In genomic region chr18:46343940-46344372, GRCh38 we compare ENCODE assay signal across 8 cellular contexts.
DNase-seq lines count a peak whose midpoint lies in the region; ATAC-seq and TF ChIP-seq lines count a peak whose summit lies in the region.

No MANE protein-coding gene starts in this region.

- TF ChIP-seq CTCF in colonic mucosa (IDR thresholded peaks at IDR 0.05) (no peak), gastrocnemius medialis (IDR thresholded peaks at IDR 0.05 in 4 of 5, conservative IDR thresholded peaks at IDR 0.05 in 1 of 5) (no peak)

- no peaks in the 10 kb centered on the region for H3K9me3 ChIP-seq in BLaER1
- H3K9me3 ChIP-seq in colonic mucosa, result no peaks in the 10 kb centered on the region
- H3K9me3 ChIP-seq in gastrocnemius medialis, result no peaks in the 10 kb centered on the region

- H3K4me1 ChIP-seq in BLaER1 (peaks cover 95% of the 10 kb centered on the region), colonic mucosa (no peaks in the 10 kb centered on the region), gastrocnemius medialis (peaks cover 8 to 12% of the 10 kb centered on the region in 2 donors)

- H3K4me2 ChIP-seq in BLaER1, result peak overlapping the region; percentile 72

- H3K9ac ChIP-seq in BLaER1, result peak overlapping the region; percentile 61; the same call in 1 of the 2 replicates
- no peak overlapping the region for H3K9ac ChIP-seq in colonic mucosa (ENCODE audit: low read depth in 2 of 2, low read length in 2 of 2)

- peak in 3 of 5 donors; percentile 16 to 87 (median 20) for DNase-seq in T-helper 1 cell
- peak; percentile 24 for DNase-seq in colonic mucosa
- peak; percentile 20 to 32 for DNase-seq in gastrocnemius medialis
- DNase-seq in substantia nigra (lab: John Stamatoyannopoulos, UW), result no peak
- no peak for DNase-seq in HCEC 1CT

- H4K20me1 ChIP-seq in BLaER1, result peaks cover 94% of the 10 kb centered on the region

- H3K27me3 ChIP-seq in BLaER1 (no peaks in the 10 kb centered on the region), colonic mucosa (no peaks in the 10 kb centered on the region), gastrocnemius medialis (no peaks in the 10 kb centered on the region)

- in situ Hi-C loops in gastrocnemius medialis (cut with MboI; ENCODE audit: low sequenced_read_pairs in 4 of 4), result no loop called here

- H3K4me3 ChIP-seq in BLaER1, result peak overlapping the region; percentile 42; the same call in 1 of the 2 replicates
- no peak overlapping the region for H3K4me3 ChIP-seq in colonic mucosa
- no peak overlapping the region for H3K4me3 ChIP-seq in gastrocnemius medialis

- no peak for TF ChIP-seq POLR2A in gastrocnemius medialis (IDR thresholded peaks at IDR 0.05)

- ATAC-seq in GM19035 (IDR thresholded peaks at IDR 0.05; ENCODE audit: unreplicated experiment) (peak; percentile 84), HG03139 (IDR thresholded peaks at IDR 0.05; ENCODE audit: unreplicated experiment) (peak; percentile 75), gastrocnemius medialis (no peak)

- intact Hi-C loops in colonic mucosa (cut with DNase I) (no loop called here), gastrocnemius medialis (cut with DNase I; ENCODE audit: low total_unique reads) (no loop called here)

- peak overlapping the region; percentile 87 for H3K27ac ChIP-seq in BLaER1
- H3K27ac ChIP-seq in colonic mucosa, result no peak overlapping the region
- H3K27ac ChIP-seq in gastrocnemius medialis, result no peak overlapping the region
- H3K27ac ChIP-seq in substantia nigra (ENCODE audit: low read depth, low read length, poor library complexity, severe bottlenecking), result no peak overlapping the region

- H3K36me3 ChIP-seq in BLaER1, result peaks cover 18% of the 10 kb centered on the region
- H3K36me3 ChIP-seq in colonic mucosa, result no peaks in the 10 kb centered on the region
- H3K36me3 ChIP-seq in gastrocnemius medialis, result no peaks in the 10 kb centered on the region

Comparison
In these comparisons a context has a peak if more than half of its experiments do, and no peak if none do; other contexts are left out.
1. ATAC-seq: peak in GM19035 (single experiment) and HG03139 (single experiment); none in gastrocnemius medialis (0 of 2).
2. DNase-seq: peak in T-helper 1 cell (3 of 5), colonic mucosa (single experiment) and gastrocnemius medialis (2 of 2); none in substantia nigra (0 of 49) and HCEC 1CT (single experiment).